1 cellular context compared by ENCODE assay signal in genomic region chr1:6891781-6892579, GRCh38.
A peak's percentile ranks its signal among the peaks of the same experiment; 100 is the strongest.
TF ChIP-seq lines count a peak whose summit lies in the region.

No MANE protein-coding gene starts in this region.

TF ChIP-seq in K562, 482 proteins besides CTCF, POLR2A, EP300 and RAD21 (continued from another document):
- TF ChIP-seq BCLAF1 (IDR thresholded peaks at IDR 0.05; ENCODE audit: borderline replicate concordance in 1 of 2, control insufficient read depth in 1 of 2, low read depth in 2 of 2, low read length in 1 of 2) (no peak), ZNF316 (IDR thresholded peaks at IDR 0.05) (peak; percentile 61), CBFA2T3 (IDR thresholded peaks at IDR 0.05) (peak; percentile 11; the same call in 1 of the 2 replicates), PBX2 (CRISPR knock-in tag; IDR thresholded peaks at IDR 0.05; ENCODE audit: low read depth) (no peak), PBX2 (tag; conservative IDR thresholded peaks at IDR 0.05; ENCODE audit: low read depth) (0 out of 2 replicates have a peak, but pooled peaks have one; percentile 15), TAF7 (tag; IDR thresholded peaks at IDR 0.05) (no peak), SAP30 (IDR thresholded peaks at IDR 0.05; ENCODE audit: borderline replicate concordance, insufficient read depth, low read depth, low read length, poor library complexity, severe bottlenecking) (no peak)
